2 cellular contexts compared by ENCODE assay signal in the genomic region with DNA sequence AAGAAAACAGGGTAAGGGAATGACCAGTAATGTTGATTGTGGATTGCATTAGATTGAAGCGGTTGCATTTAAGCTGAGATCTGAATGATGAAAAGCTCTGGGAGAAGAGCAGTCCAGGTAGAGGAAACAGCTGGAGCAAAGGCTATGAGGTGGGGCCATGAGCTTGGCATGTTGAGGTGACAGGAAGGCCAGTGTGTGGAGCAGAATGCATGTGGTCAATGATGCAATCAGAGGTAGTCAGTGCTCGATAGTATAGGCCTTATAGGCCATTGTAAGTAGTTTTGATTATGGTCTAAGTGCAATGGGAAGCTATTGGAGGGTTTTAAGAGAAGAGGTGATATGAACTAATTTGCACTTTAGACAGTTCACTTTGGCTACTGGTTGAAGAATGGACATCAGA.
TF ChIP-seq lines count a peak whose summit lies in the region.

No MANE protein-coding gene starts in this region.

TF ChIP-seq in HepG2, 621 proteins besides CTCF, POLR2A, EP300 and RAD21:
- TF ChIP-seq ATF7 (IDR thresholded peaks at IDR 0.05) (peak; percentile 44; the same call in 1 of the 2 replicates), ATF7 (CRISPR knock-in tag; IDR thresholded peaks at IDR 0.05) (no peak), RBM22 (optimal IDR thresholded peaks at IDR 0.05; ENCODE audit: low read length) (peak; percentile 23), CEBPB (IDR thresholded peaks at IDR 0.05; ENCODE audit: borderline replicate concordance, low read depth, low read length) (0 out of 2 replicates have a peak, but pooled peaks have one; percentile 15), ZNF891 (CRISPR knock-in tag; IDR thresholded peaks at IDR 0.05) (no peak)

TF ChIP-seq in GM12878, 131 proteins besides CTCF, POLR2A, EP300 and RAD21:
- peak in 1 of 2 experiments; percentile 32; a peak in 1 of 4 replicates for TF ChIP-seq CEBPB (IDR thresholded peaks at IDR 0.05; ENCODE audit: borderline replicate concordance in 1 of 2, low read depth in 2 of 2, low read length in 2 of 2)
- peak; percentile 37; the same call in 1 of the 2 replicates for TF ChIP-seq RUNX3 (IDR thresholded peaks at IDR 0.05; ENCODE audit: low read length)
- TF ChIP-seq MYB (IDR thresholded peaks at IDR 0.05; ENCODE audit: borderline replicate concordance, low read depth, low read length) = no peak
